Comparison of ENCODE assay signal across 13 cellular contexts in the genomic region with DNA sequence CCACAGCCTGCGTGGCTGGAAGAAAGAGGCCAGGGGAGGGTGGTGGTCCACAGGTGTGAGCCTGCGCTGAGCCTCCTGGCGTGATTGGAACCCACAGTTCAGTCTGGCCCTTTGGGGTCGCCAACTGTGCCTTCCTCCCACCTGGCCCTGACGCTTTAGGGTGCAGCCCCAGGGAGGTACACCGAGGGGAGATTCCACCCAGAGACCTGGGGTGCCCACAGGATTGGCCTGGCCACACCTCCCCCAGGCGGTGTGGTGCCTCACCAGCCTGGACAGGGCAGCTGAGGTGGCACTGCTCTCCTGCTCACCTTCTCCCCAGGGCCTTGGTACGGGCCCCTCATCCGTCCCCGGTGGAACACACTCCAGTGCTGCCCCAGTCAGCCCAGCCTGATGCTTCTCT. TPM values are rescaled to one million over a fixed set of nuclear protein-coding genes. Genes with fewer than 3 reads are reported as not detected.
DNase-seq lines count a peak whose midpoint lies in the region; ATAC-seq, FAIRE-seq and TF ChIP-seq lines count a peak whose summit lies in the region.
"Had no signal": no experiment of that assay in that cellular context is flagged by ENCODE, and none has a peak within 500 bp of the region (broad histone marks: within the 10 kb centered on the region; RNA-seq: fewer than 3 reads in every experiment).

No MANE protein-coding gene starts in this region.

- no peaks in the 10 kb centered on the region for H3K36me3 Mint-ChIP-seq in nephron progenitor cell (ENCODE audit: low read depth)

- H3K27me3 Mint-ChIP-seq in nephron progenitor cell (ENCODE audit: low read depth, poor library complexity) = peaks cover 23% of the 10 kb centered on the region

- no peak for TF ChIP-seq RAD21 in GM12878 (IDR thresholded peaks at IDR 0.05; ENCODE audit: insufficient read depth, low read depth, low read length)

- RAD21 ChIA-PET in GM12878 (lab: Charles Lee; ENCODE audit: unreplicated experiment) = interaction anchor here (1.0 kb wide), 1 partner anchor 37 kb away, joined by 3 read pairs; no protein-coding TSS in a partner anchor

- H3K27ac ChIP-seq in GM12878 (ENCODE audit: control insufficient read depth, insufficient read depth) = no peak overlapping the region
- H3K27ac ChIP-seq in osteoblast (ENCODE audit: low read depth, low read length) = no peak overlapping the region
- H3K27ac ChIP-seq: body of pancreas, KMS-11 had no signal

- no TSS peak for BruUV-seq in GM12878 (replicated peaks; lab: Mats Ljungman, UMichigan)

- H3K4me1 Mint-ChIP-seq in nephron progenitor cell = peaks cover 25% of the 10 kb centered on the region

- 49% methylated on average over 10 of the region's 10 CpGs for WGBS in GM12878 (ENCODE audit: insufficient coverage, insufficient replicate concordance, low lambda C conversion rate, missing lambda C conversion rate)

- POLR2A ChIA-PET in GM12878 (lab: Charles Lee) = no interaction called here

- H4K20me1 ChIP-seq in GM12878 (ENCODE audit: control insufficient read depth, insufficient read depth) (no peaks in the 10 kb centered on the region), osteoblast (ENCODE audit: insufficient read depth, low read length) (peaks cover 2% of the 10 kb centered on the region)

- H3K4me2 ChIP-seq in GM12878 (ENCODE audit: control insufficient read depth, insufficient read depth) (peak overlapping the region; percentile 7; the same call in 1 of the 2 replicates), osteoblast (ENCODE audit: insufficient read depth, low read length) (peak overlapping the region; percentile 41)
- H3K4me2 ChIP-seq: KMS-11 had no signal

- ATAC-seq in GM12878 (no peak), GM18907 (IDR thresholded peaks at IDR 0.05; ENCODE audit: unreplicated experiment) (no peak), GM19023 (IDR thresholded peaks at IDR 0.05; ENCODE audit: unreplicated experiment) (no peak)
- ATAC-seq: body of pancreas, Right ventricle myocardium inferior had no signal

- FAIRE-seq in GM12878 (lab: Jason Lieb, UNC) = no peak

- CTCF ChIA-PET in GM12878 (lab: Yijun Ruan, JAX) = interaction anchor here (0.6 to 2.1 kb wide), 2 partner anchors 38 to 538 kb away, joined by 4 to 8 read pairs; no protein-coding TSS in a partner anchor

- H3K4me3 ChIP-seq in NT2/D1 (ENCODE audit: insufficient read length, low read depth) (no peak overlapping the region), GM12878 (no peak overlapping the region), osteoblast (ENCODE audit: insufficient read depth, low read length) (no peak overlapping the region)
- H3K4me3 ChIP-seq: body of pancreas had no signal

- H3K27ac Mint-ChIP-seq in nephron progenitor cell = no peak overlapping the region

- TF ChIP-seq EP300 in GM12878 (IDR thresholded peaks at IDR 0.05; ENCODE audit: borderline replicate concordance in 1 of 2, control insufficient read depth in 1 of 2, low read depth in 2 of 2, low read length in 2 of 2) = no peak

- 0 out of 2 replicates have a peak, but pooled peaks have one; percentile 18 for TF ChIP-seq POLR2A in GM12878 (IDR thresholded peaks at IDR 0.05; ENCODE audit: low read depth, low read length)

- TF ChIP-seq CTCF in GM12878 (IDR thresholded peaks at IDR 0.05 in 2 of 3, conservative IDR thresholded peaks at IDR 0.05 in 1 of 3; ENCODE audit: control insufficient read depth in 2 of 3, extremely low read depth in 1 of 3, insufficient read depth in 1 of 3, low read depth in 3 of 3, low read length in 3 of 3) = no peak
- no peak for TF ChIP-seq CTCF in osteoblast (IDR thresholded peaks at IDR 0.05; ENCODE audit: extremely low read depth, low read depth, low read length)
- TF ChIP-seq CTCF in nephron progenitor cell (IDR thresholded peaks at IDR 0.05) = no peak

- SMC1A ChIA-PET in GM12878 (lab: Charles Lee; ENCODE audit: uncharacterized antibody, unreplicated experiment) = no interaction called here

- H3K9me3 Mint-ChIP-seq in nephron progenitor cell = no peaks in the 10 kb centered on the region

- H3K4me1 ChIP-seq in NT2/D1 (ENCODE audit: insufficient read depth, insufficient read length) (peaks cover 25% of the 10 kb centered on the region), GM12878 (ENCODE audit: control insufficient read depth, insufficient read depth, low read length) (peaks cover 45% of the 10 kb centered on the region), osteoblast (ENCODE audit: insufficient read depth, low read length) (peaks cover 47% of the 10 kb centered on the region)

- no peak overlapping the region for H3K4me3 Mint-ChIP-seq in nephron progenitor cell

- in situ Hi-C loops in GM12878 (cut with MboI) = no loop called here

- no peaks in the 10 kb centered on the region for H3K27me3 ChIP-seq in NT2/D1 (ENCODE audit: insufficient read depth, insufficient read length)
- peaks cover 2 to 10% of the 10 kb centered on the region in 2 experiments; a peak in 3 of 4 replicates for H3K27me3 ChIP-seq in GM12878 (replicated peaks in 1 of 2; ENCODE audit: control insufficient read depth in 2 of 2, insufficient read depth in 2 of 2, low read length in 1 of 2)
- no peaks in the 10 kb centered on the region for H3K27me3 ChIP-seq in osteoblast (ENCODE audit: insufficient read depth, low read length)
- H3K27me3 ChIP-seq: body of pancreas had no signal

- H3K79me2 ChIP-seq in GM12878 (ENCODE audit: control insufficient read depth, insufficient read depth, low read length) = no peaks in the 10 kb centered on the region; the same call in 1 of the 2 replicates
- H3K79me2 ChIP-seq in osteoblast (ENCODE audit: insufficient read depth, low read length) = peaks cover 10% of the 10 kb centered on the region

- H3K9ac ChIP-seq in NT2/D1 (ENCODE audit: insufficient read length, low read depth) = peak overlapping the region; percentile 57
- no peak overlapping the region for H3K9ac ChIP-seq in GM12878 (ENCODE audit: control insufficient read depth, insufficient read depth, low read length)
- H3K9ac ChIP-seq: KMS-11 had no signal

- no peak overlapping the region for H2AFZ ChIP-seq in GM12878 (ENCODE audit: control insufficient read depth, low read depth, low read length)
- H2AFZ ChIP-seq in osteoblast (ENCODE audit: low read length) = peak overlapping the region; percentile 54

- H3K9me3 ChIP-seq in NT2/D1 (ENCODE audit: insufficient read depth, low read length) (no peaks in the 10 kb centered on the region), GM12878 (replicated peaks; ENCODE audit: control insufficient read depth, insufficient read depth, low read length) (no peaks in the 10 kb centered on the region), osteoblast (ENCODE audit: low read depth, low read length) (no peaks in the 10 kb centered on the region)
- H3K9me3 ChIP-seq: body of pancreas had no signal

- DNase-seq in NT2/D1 (ENCODE audit: low read depth, low spot score) = no peak
- no peak for DNase-seq in GM12878 (ENCODE audit: low read depth, low spot score)
- no peak for DNase-seq in osteoblast (ENCODE audit: insufficient read length, low spot score, missing footprints)
- no peak for DNase-seq in nephron progenitor cell
- DNase-seq: body of pancreas, kidney glomerular epithelial cell, NCI-H2171 had no signal

- H3K36me3 ChIP-seq in NT2/D1 (ENCODE audit: insufficient read depth, insufficient read length, low read length) = peaks cover 27% of the 10 kb centered on the region
- H3K36me3 ChIP-seq in GM12878 (ENCODE audit: control insufficient read depth in 2 of 2, insufficient read depth in 2 of 2, low read length in 1 of 2) = no peaks in the 10 kb centered on the region
- H3K36me3 ChIP-seq in osteoblast (ENCODE audit: insufficient read depth, low read length) = no peaks in the 10 kb centered on the region

- intact Hi-C loops in GM12878 (cut with micrococcal nuclease; ENCODE audit: unreplicated experiment) = no loop called here

RNA-seq across cellular contexts. Expression of gene CLIC3, which starts 1.0 kb away (rescaled TPM):
- total RNA-seq in GM12878 (2013; cell fraction: nucleolus; rRNA removed) = not detected in 2 replicates
- total RNA-seq in GM12878 (2014; rRNA removed) (not detected in 2 replicates), GM12878 (2014; rRNA removed; fragmentation: Illumina TruSeq; extraction: Trizol) (not detected in 2 replicates), GM12878 (2021) (not detected in 2 replicates), osteoblast (1.5 and 2.5 TPM in 2 replicates)
- polyA plus RNA-seq in GM12878 (2011; ENCODE audit: low read depth) = not detected
- polyA plus RNA-seq in GM12878 (2011; rRNA removed) (not detected in 2 replicates), GM12878 (2014; fragmentation: Illumina TruSeq; extraction: Trizol) (not detected in 2 replicates), GM12878 (2014; fragmentation: Nextera tagmentation; extraction: Ambion mirVana) (not detected), GM12878 (2014; rRNA removed) (0.25 TPM in 1 of 2 replicates, not detected in the other), GM12878 (2016; fragmentation: Nextera tagmentation; extraction: Ambion mirVana) (under 1 TPM in 1 of 2 experiments, not detected in 1; 0.31 TPM)
- polyA plus RNA-seq in GM12878 (2011; cell fraction: cytosol; rRNA removed) = not detected in 2 replicates
- not detected in 2 replicates for polyA plus RNA-seq in GM12878 (2011; cell fraction: nucleus; rRNA removed)
- polyA plus RNA-seq in GM12878 (2012) = 0.18 TPM in 1 of 2 replicates, not detected in the other
- polyA minus RNA-seq in GM12878 (2011; rRNA and poly(A)+ RNA removed) = not detected in 2 replicates
- 0.94 and 1.6 TPM in 2 replicates for polyA minus RNA-seq in GM12878 (2011; cell fraction: cytosol; rRNA and poly(A)+ RNA removed)
- not detected in 2 replicates for polyA minus RNA-seq in GM12878 (2011; cell fraction: nucleus; rRNA and poly(A)+ RNA removed)

RNA-seq across cellular contexts. Expression of gene PAXX, which starts 5.1 kb away (rescaled TPM):
- total RNA-seq in GM12878 (2013; cell fraction: nucleolus; rRNA removed) = 9.5 and 11.5 TPM in 2 replicates
- total RNA-seq in GM12878 (2014; rRNA removed) (30.9 and 44.3 TPM in 2 replicates), GM12878 (2014; rRNA removed; fragmentation: Illumina TruSeq; extraction: Trizol) (10.5 and 14.7 TPM in 2 replicates), GM12878 (2021) (47.7 and 49.3 TPM in 2 replicates), osteoblast (13.3 and 16.6 TPM in 2 replicates)
- polyA plus RNA-seq in GM12878 (2011; ENCODE audit: low read depth) = 4.3 TPM
- polyA plus RNA-seq in GM12878 (2011; rRNA removed) (6.2 and 10.9 TPM in 2 replicates), GM12878 (2014; fragmentation: Illumina TruSeq; extraction: Trizol) (1.4 and 4.1 TPM in 2 replicates), GM12878 (2014; fragmentation: Nextera tagmentation; extraction: Ambion mirVana) (1 to 10 TPM in 1 of 2 experiments, under 1 TPM in 1; 0.18 to 2.9 TPM), GM12878 (2014; rRNA removed) (50.6 and 67.5 TPM in 2 replicates), GM12878 (2016; fragmentation: Nextera tagmentation; extraction: Ambion mirVana) (10 to 100 TPM; 60.1 to 60.6 TPM)
- 17.6 and 32.9 TPM in 2 replicates for polyA plus RNA-seq in GM12878 (2011; cell fraction: cytosol; rRNA removed)
- 78.2 and 86.4 TPM in 2 replicates for polyA plus RNA-seq in GM12878 (2011; cell fraction: nucleus; rRNA removed)
- polyA plus RNA-seq in GM12878 (2012) = 17.3 and 17.5 TPM in 2 replicates
- polyA minus RNA-seq in GM12878 (2011; rRNA and poly(A)+ RNA removed) = 3.0 and 4.4 TPM in 2 replicates
- polyA minus RNA-seq in GM12878 (2011; cell fraction: cytosol; rRNA and poly(A)+ RNA removed) = 3.3 and 5.2 TPM in 2 replicates
- 17.0 and 31.3 TPM in 2 replicates for polyA minus RNA-seq in GM12878 (2011; cell fraction: nucleus; rRNA and poly(A)+ RNA removed)

RNA-seq across cellular contexts. Expression of gene LCNL1, which starts 14.6 kb away (rescaled TPM):
- not detected in 2 replicates for total RNA-seq in GM12878 (2013; cell fraction: nucleolus; rRNA removed)
- not detected in 2 replicates for total RNA-seq in GM12878 (2014; rRNA removed)
- not detected in 2 replicates for total RNA-seq in GM12878 (2014; rRNA removed; fragmentation: Illumina TruSeq; extraction: Trizol)
- total RNA-seq in GM12878 (2021) = not detected in 2 replicates
- not detected for polyA plus RNA-seq in GM12878 (2011; ENCODE audit: low read depth)
- polyA plus RNA-seq in GM12878 (2011; rRNA removed) = not detected in 2 replicates
- not detected in 2 replicates for polyA plus RNA-seq in GM12878 (2011; cell fraction: cytosol; rRNA removed)
- not detected in 2 replicates for polyA plus RNA-seq in GM12878 (2011; cell fraction: nucleus; rRNA removed)
- not detected in 2 replicates for polyA plus RNA-seq in GM12878 (2012)
- not detected in 2 replicates for polyA plus RNA-seq in GM12878 (2014; fragmentation: Illumina TruSeq; extraction: Trizol)
- polyA plus RNA-seq in GM12878 (2014; fragmentation: Nextera tagmentation; extraction: Ambion mirVana) = not detected
- polyA plus RNA-seq in GM12878 (2014; rRNA removed) = not detected in 2 replicates
- polyA plus RNA-seq in GM12878 (2016; fragmentation: Nextera tagmentation; extraction: Ambion mirVana) = not detected
- not detected in 2 replicates for polyA minus RNA-seq in GM12878 (2011; rRNA and poly(A)+ RNA removed)
- not detected in 2 replicates for polyA minus RNA-seq in GM12878 (2011; cell fraction: cytosol; rRNA and poly(A)+ RNA removed)
- not detected in 2 replicates for polyA minus RNA-seq in GM12878 (2011; cell fraction: nucleus; rRNA and poly(A)+ RNA removed)
- 4.4 and 5.4 TPM in 2 replicates for total RNA-seq in osteoblast
- total RNA-seq: body of pancreas, Daoy, renal cortical epithelial cell had no signal

RNA-seq across cellular contexts. Expression of gene PTGDS, which starts 20.1 kb away (rescaled TPM):
- not detected in 2 replicates for total RNA-seq in GM12878 (2013; cell fraction: nucleolus; rRNA removed)
- total RNA-seq in GM12878 (2014; rRNA removed) (not detected in 2 replicates), GM12878 (2014; rRNA removed; fragmentation: Illumina TruSeq; extraction: Trizol) (not detected in 2 replicates), GM12878 (2021) (not detected in 2 replicates), osteoblast (37.4 and 57.9 TPM in 2 replicates)
- not detected for polyA plus RNA-seq in GM12878 (2011; ENCODE audit: low read depth)
- polyA plus RNA-seq in GM12878 (2011; rRNA removed) (not detected in 2 replicates), GM12878 (2014; fragmentation: Illumina TruSeq; extraction: Trizol) (not detected in 2 replicates), GM12878 (2014; fragmentation: Nextera tagmentation; extraction: Ambion mirVana) (not detected), GM12878 (2014; rRNA removed) (not detected in 2 replicates), GM12878 (2016; fragmentation: Nextera tagmentation; extraction: Ambion mirVana) (not detected)
- polyA plus RNA-seq in GM12878 (2011; cell fraction: cytosol; rRNA removed) = not detected in 2 replicates
- not detected in 2 replicates for polyA plus RNA-seq in GM12878 (2011; cell fraction: nucleus; rRNA removed)
- polyA plus RNA-seq in GM12878 (2012) = not detected in 2 replicates
- polyA minus RNA-seq in GM12878 (2011; rRNA and poly(A)+ RNA removed) = not detected in 2 replicates
- polyA minus RNA-seq in GM12878 (2011; cell fraction: cytosol; rRNA and poly(A)+ RNA removed) = not detected in 2 replicates
- not detected in 2 replicates for polyA minus RNA-seq in GM12878 (2011; cell fraction: nucleus; rRNA and poly(A)+ RNA removed)
- total RNA-seq: Daoy had no signal

RNA-seq across cellular contexts. Expression of gene ABCA2, which starts 30.7 kb away (rescaled TPM):
- 6.5 and 6.7 TPM in 2 replicates for total RNA-seq in GM12878 (2013; cell fraction: nucleolus; rRNA removed)
- total RNA-seq in GM12878 (2014; rRNA removed) (0.93 and 1.2 TPM in 2 replicates), GM12878 (2014; rRNA removed; fragmentation: Illumina TruSeq; extraction: Trizol) (0.13 and 0.46 TPM in 2 replicates), GM12878 (2021) (1.8 and 2.6 TPM in 2 replicates), osteoblast (19.4 and 20.3 TPM in 2 replicates)
- 1.1 TPM for polyA plus RNA-seq in GM12878 (2011; ENCODE audit: low read depth)
- polyA plus RNA-seq in GM12878 (2011; rRNA removed) (1.2 and 2.3 TPM in 2 replicates), GM12878 (2014; fragmentation: Illumina TruSeq; extraction: Trizol) (0.08 and 0.34 TPM in 2 replicates), GM12878 (2014; fragmentation: Nextera tagmentation; extraction: Ambion mirVana) (not detected), GM12878 (2014; rRNA removed) (1.1 and 2.7 TPM in 2 replicates), GM12878 (2016; fragmentation: Nextera tagmentation; extraction: Ambion mirVana) (under 1 TPM; 0.25 to 0.35 TPM)
- 3.5 and 5.1 TPM in 2 replicates for polyA plus RNA-seq in GM12878 (2011; cell fraction: cytosol; rRNA removed)
- 59.2 and 70.7 TPM in 2 replicates for polyA plus RNA-seq in GM12878 (2011; cell fraction: nucleus; rRNA removed)
- polyA plus RNA-seq in GM12878 (2012) = 2.2 and 2.7 TPM in 2 replicates
- 2.4 and 4.2 TPM in 2 replicates for polyA minus RNA-seq in GM12878 (2011; rRNA and poly(A)+ RNA removed)
- 2.7 and 3.4 TPM in 2 replicates for polyA minus RNA-seq in GM12878 (2011; cell fraction: cytosol; rRNA and poly(A)+ RNA removed)
- polyA minus RNA-seq in GM12878 (2011; cell fraction: nucleus; rRNA and poly(A)+ RNA removed) = 6.6 and 12.3 TPM in 2 replicates
